ENCODE assay signal across 20 cellular contexts in genomic region chr6:36916159-36916558, GRCh38. TPM values are rescaled to one million over a fixed set of nuclear protein-coding genes. Genes with fewer than 3 reads are reported as not detected.
A peak's percentile ranks its signal among the peaks of the same experiment; 100 is the strongest.
DNase-seq lines count a peak whose midpoint lies in the region; FAIRE-seq and TF ChIP-seq lines count a peak whose summit lies in the region.
"Had no signal": no experiment of that assay in that cellular context is flagged by ENCODE, and none has a peak within 500 bp of the region (broad histone marks: within the 10 kb centered on the region; RNA-seq: fewer than 3 reads in every experiment).

No MANE protein-coding gene starts in this region.

- intact Hi-C loops in Calu3 (cut with micrococcal nuclease; ENCODE audit: unreplicated experiment): loop anchor here (10.0 kb wide), 2 partner anchors 69 to 259 kb away; partner anchors contain the start of genes MTCH1 and PIM1

- no peaks in the 10 kb centered on the region for H3K9me3 Mint-ChIP-seq in Calu3 (ENCODE audit: low read depth, unreplicated experiment)
- H3K9me3 Mint-ChIP-seq: activated CD4-positive, alpha-beta T cell treated with anti-CD3 and anti-CD28 coated beads, Interleukin-2, amount 10 ng/mL, durations not matched to agents 7 days and 5 days; effector memory CD8-positive, alpha-beta T cell; stimulated activated naive CD8-positive, alpha-beta T cell treated with anti-CD3 and anti-CD28 coated beads, Interleukin-15, amount 100 ng/mL, for 72 hours had no signal

- H3K27me3 Mint-ChIP-seq in Calu3 (ENCODE audit: unreplicated experiment): no peaks in the 10 kb centered on the region
- H3K27me3 Mint-ChIP-seq: activated CD4-positive, alpha-beta T cell treated with anti-CD3 and anti-CD28 coated beads, Interleukin-2, amount 10 ng/mL, durations not matched to agents 7 days and 5 days; B cell; effector memory CD8-positive, alpha-beta T cell; progenitor cell of endocrine pancreas; stimulated activated naive CD8-positive, alpha-beta T cell treated with anti-CD3 and anti-CD28 coated beads, Interleukin-15, amount 100 ng/mL, for 72 hours had no signal

- BruUV-seq in Calu3 (replicated peaks; lab: Mats Ljungman, UMichigan): no TSS peak

- H3K36me3 Mint-ChIP-seq in Calu3 (ENCODE audit: insufficient read depth, unreplicated experiment): peaks cover 33% of the 10 kb centered on the region

- H3K4me3 ChIP-seq in BLaER1 treated with 17β-estradiol and CSF1 and Interleukin-3, amounts not matched to agents 10 nM and 100 nM: peak overlapping the region in 1 of 10 experiments; percentile 17; a peak in 1 of 20 replicates
- H3K4me3 ChIP-seq in bronchial epithelial cell (ENCODE audit: low read depth, low read length) (no peak overlapping the region), skeletal muscle cell (ENCODE audit: low read depth, low read length) (no peak overlapping the region)

- peak overlapping the region; percentile 15 for H3K27ac Mint-ChIP-seq in Calu3 (ENCODE audit: unreplicated experiment)
- H3K27ac Mint-ChIP-seq: activated CD4-positive, alpha-beta T cell treated with anti-CD3 and anti-CD28 coated beads, Interleukin-2, amount 10 ng/mL, durations not matched to agents 7 days and 5 days; B cell; progenitor cell of endocrine pancreas; stimulated activated naive CD8-positive, alpha-beta T cell treated with anti-CD3 and anti-CD28 coated beads, Interleukin-15, amount 100 ng/mL, for 72 hours had no signal

- H4K20me1 ChIP-seq in BLaER1 treated with 17β-estradiol and CSF1 and Interleukin-3, amounts not matched to agents 10 nM and 100 nM: peaks cover 0 to 40% (median 6%) of the 10 kb centered on the region in 11 experiments; a peak in 9 of 22 replicates

- H3K36me3 ChIP-seq in BLaER1 treated with 17β-estradiol and CSF1 and Interleukin-3, amounts not matched to agents 10 nM and 100 nM: peaks cover 41 to 85% (median 62%) of the 10 kb centered on the region in 11 experiments
- peaks cover 15% of the 10 kb centered on the region for H3K36me3 ChIP-seq in bronchial epithelial cell (ENCODE audit: control insufficient read depth, insufficient read depth, low read length)

- no peaks in the 10 kb centered on the region for H3K9me3 ChIP-seq in BLaER1 treated with 17β-estradiol and CSF1 and Interleukin-3, amounts not matched to agents 10 nM and 100 nM (replicated peaks in 1 of 11)

- CTCF ChIA-PET in Calu3 (lab: Charles Lee): interaction anchor here (0.6 to 1.1 kb wide), 3 partner anchors 15 to 102 kb away, joined by 3 to 6 read pairs (median 4); no protein-coding TSS in a partner anchor

- FAIRE-seq in bronchial epithelial cell (lab: Jason Lieb, UNC): no peak
- FAIRE-seq: GM19239 had no signal

- peaks cover 53 to 99% (median 76%) of the 10 kb centered on the region in 10 experiments for H3K4me1 ChIP-seq in BLaER1 treated with 17β-estradiol and CSF1 and Interleukin-3, amounts not matched to agents 10 nM and 100 nM

- TF ChIP-seq CTCF in Calu3 (IDR thresholded peaks at IDR 0.05; ENCODE audit: unreplicated experiment): no peak
- no peak for TF ChIP-seq CTCF in bronchial epithelial cell (IDR thresholded peaks at IDR 0.05; ENCODE audit: insufficient read depth, low read length, severe bottlenecking)

- H3K27ac ChIP-seq in BLaER1 treated with 17β-estradiol and CSF1 and Interleukin-3, amounts not matched to agents 10 nM and 100 nM: peak overlapping the region in 8 of 11 experiments; percentile 23 to 66 (median 47); a peak in 14 of 22 replicates

- H3K27me3 ChIP-seq in BLaER1 treated with 17β-estradiol and CSF1 and Interleukin-3, amounts not matched to agents 10 nM and 100 nM: no peaks in the 10 kb centered on the region
- H3K27me3 ChIP-seq in bronchial epithelial cell (ENCODE audit: control insufficient read depth, insufficient read depth, low read length): no peaks in the 10 kb centered on the region

- H3K4me3 Mint-ChIP-seq in Calu3 (ENCODE audit: low read depth, unreplicated experiment): no peak overlapping the region
- H3K4me3 Mint-ChIP-seq: activated CD4-positive, alpha-beta T cell treated with anti-CD3 and anti-CD28 coated beads, Interleukin-2, amount 10 ng/mL, durations not matched to agents 7 days and 5 days; B cell; effector memory CD8-positive, alpha-beta T cell; stimulated activated naive CD8-positive, alpha-beta T cell treated with anti-CD3 and anti-CD28 coated beads, Interleukin-15, amount 100 ng/mL, for 72 hours had no signal

- DNase-seq in Calu3 (no peak), bronchial epithelial cell (ENCODE audit: low read depth) (peak; percentile 61), skeletal muscle cell (ENCODE audit: low read depth) (peak; percentile 13), GDM1 (lab: John Stamatoyannopoulos, UW) (no peak), iPS-NIHi11 (ENCODE audit: low spot score) (no peak), globus pallidus (ENCODE audit: low spot score) (no peak)
- no peak for DNase-seq in activated CD4-positive, alpha-beta T cell treated with anti-CD3 and anti-CD28 coated beads for 1 hour
- DNase-seq: activated CD4-positive, alpha-beta T cell treated with anti-CD3 and anti-CD28 coated beads, Interleukin-2, amount 10 ng/mL, durations not matched to agents 7 days and 5 days; DMS79; effector memory CD8-positive, alpha-beta T cell; left colon; NCI-H2081; NCI-H510A; SHP77; stimulated activated naive CD8-positive, alpha-beta T cell treated with anti-CD3 and anti-CD28 coated beads, Interleukin-15, amount 100 ng/mL, for 72 hours; T1000 had no signal

- peaks cover 74% of the 10 kb centered on the region for H3K4me1 Mint-ChIP-seq in Calu3 (ENCODE audit: low read depth, unreplicated experiment)

- H3K9ac ChIP-seq in BLaER1 treated with 17β-estradiol and CSF1 and Interleukin-3, amounts not matched to agents 10 nM and 100 nM: peak overlapping the region in 7 of 11 experiments; percentile 12 to 54 (median 41); a peak in 8 of 22 replicates

- peak overlapping the region; percentile 66 to 92 (median 82) for H3K4me2 ChIP-seq in BLaER1 treated with 17β-estradiol and CSF1 and Interleukin-3, amounts not matched to agents 10 nM and 100 nM

RNA-seq across cellular contexts. Expression of gene C6orf89, which starts 30.4 kb away (rescaled TPM):
- total RNA-seq in Calu3 (2022) (58.3 and 61.1 TPM in 2 replicates), bronchial epithelial cell (21.9 and 26.8 TPM in 2 replicates)

RNA-seq across cellular contexts. Expression of gene PI16, which starts 38.4 kb away (rescaled TPM):
- total RNA-seq in Calu3 (2022) (0.17 and 0.32 TPM in 2 replicates), bronchial epithelial cell (not detected in 2 replicates)
- total RNA-seq: progenitor cell of endocrine pancreas had no signal

RNA-seq across cellular contexts. Expression of gene PPIL1, which starts 41.6 kb away (rescaled TPM):
- total RNA-seq in Calu3 (2022) (59.6 and 64.4 TPM in 2 replicates), bronchial epithelial cell (33.3 and 34.8 TPM in 2 replicates)

Comparison
In these comparisons a context has a peak if more than half of its experiments do, and no peak if none do; other contexts are left out.
1. DNase-seq: peak in bronchial epithelial cell (single experiment) and skeletal muscle cell (single experiment); none in Calu3 (single experiment), GDM1 (single experiment), iPS-NIHi11 (single experiment), activated CD4-positive, alpha-beta T cell treated with anti-CD3 and anti-CD28 coated beads for 1 hour (single experiment) and globus pallidus (single experiment).